12 cellular contexts compared by ENCODE assay signal in the genomic region with DNA sequence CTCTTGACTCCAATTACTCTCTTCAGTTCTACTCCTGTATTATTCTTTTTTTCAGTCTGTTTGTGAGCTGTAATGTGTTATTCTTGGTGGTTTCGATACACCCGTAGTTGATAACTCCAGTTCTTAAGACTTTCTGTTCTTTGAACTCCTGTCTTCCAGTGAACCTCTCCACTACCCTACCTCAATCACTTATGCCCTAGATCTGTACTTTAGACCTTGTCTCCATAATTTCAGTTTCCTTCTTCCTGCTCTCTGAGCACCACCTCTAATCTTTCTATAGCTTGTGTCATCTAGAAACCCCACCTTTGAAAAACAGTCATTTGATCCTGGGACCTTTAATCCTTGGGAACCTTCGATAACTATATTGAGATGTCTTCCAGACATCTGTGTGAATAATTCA.
"Had no signal": no experiment of that assay in that cellular context is flagged by ENCODE, and none has a peak within 500 bp of the region (broad histone marks: within the 10 kb centered on the region; RNA-seq: fewer than 3 reads in every experiment).

No MANE protein-coding gene starts in this region.

- H3K4me3 ChIP-seq: coronary artery, ovary, smooth muscle cell had no signal

- H3K36me3 ChIP-seq: ovary had no signal

- H3K27me3 ChIP-seq: ovary had no signal

- H3K9me3 ChIP-seq: ovary had no signal

- DNase-seq: cerebellar nuclear complex; effector CD8-positive, alpha-beta T cell; hippocampal formation; natural killer cell; nucleus accumbens; ovary; right cardiac atrium; stimulated activated CD4-positive, alpha-beta T cell treated with anti-CD3 and anti-CD28 coated beads, Interleukin-2, amount 100 ng/mL, for 48 hours; stimulated activated naive CD4-positive, alpha-beta T cell treated with Interleukin-2 at 50 U/mL for 16 hours had no signal

- H3K27ac ChIP-seq: coronary artery, ovary had no signal

- ATAC-seq: natural killer cell, right cardiac atrium had no signal

- FAIRE-seq: urothelium cell line had no signal
